ENCODE assay signal across 8 cellular contexts in genomic region chr2:86225581-86225980, GRCh38. TPM values are rescaled to one million over a fixed set of nuclear protein-coding genes. Genes with fewer than 3 reads are reported as not detected.
DNase-seq lines count a peak whose midpoint lies in the region; ATAC-seq, FAIRE-seq and TF ChIP-seq lines count a peak whose summit lies in the region.

No MANE protein-coding gene starts in this region.

- no peak for FAIRE-seq in frontal cortex (lab: Jason Lieb, UNC)

- H3K9me3 ChIP-seq in BE2C = no peaks in the 10 kb centered on the region

- ATAC-seq in GM18858 (IDR thresholded peaks at IDR 0.05; ENCODE audit: unreplicated experiment) (peak; percentile 66), HG03159 (IDR thresholded peaks at IDR 0.05; ENCODE audit: unreplicated experiment) (peak; percentile 67)

- no peak overlapping the region for H3K4me3 ChIP-seq in BE2C (ENCODE audit: low read depth, low read length)

- peak; percentile 28 to 37 for DNase-seq in activated CD4-positive, alpha-beta T cell treated with anti-CD3 and anti-CD28 coated beads, Interleukin-2, amount 50 U/mL, for 4 hours
- peak; percentile 45 to 76 for DNase-seq in frontal cortex (ENCODE audit: low spot score in 2 of 2)
- peak; percentile 38 to 43 for DNase-seq in stimulated activated CD4-positive, alpha-beta T cell treated with anti-CD3 and anti-CD28 coated beads, Interleukin-15, amount 100 ng/mL, for 48 hours (ENCODE audit: low read depth in 2 of 2)
- DNase-seq in AML-193 (lab: John Stamatoyannopoulos, UW) = no peak
- no peak for DNase-seq in effector CD8-positive, alpha-beta T cell (lab: John Stamatoyannopoulos, UW)
- DNase-seq in BE2C = no peak

- no peaks in the 10 kb centered on the region for H3K4me1 ChIP-seq in BE2C

- no peaks in the 10 kb centered on the region for H3K36me3 ChIP-seq in BE2C

- no peaks in the 10 kb centered on the region for H3K27me3 ChIP-seq in BE2C

- no peak for TF ChIP-seq CTCF in BE2C (IDR thresholded peaks at IDR 0.05; ENCODE audit: low read depth, low read length)

RNA-seq across cellular contexts. Expression of gene MRPL35, which starts 26.3 kb away (rescaled TPM):
- total RNA-seq in frontal cortex = 57.1 TPM
- 24.3 TPM for polyA plus RNA-seq in BE2C (2012; ENCODE audit: insufficient read depth, insufficient read length, low read depth)

RNA-seq across cellular contexts. Expression of gene IMMT, which starts 30.3 kb away (rescaled TPM):
- total RNA-seq in frontal cortex = 43.6 TPM
- polyA plus RNA-seq in BE2C (2012; ENCODE audit: insufficient read depth, insufficient read length, low read depth) = 48.0 TPM

Comparison
In these comparisons a context has a peak if more than half of its experiments do, and no peak if none do; other contexts are left out.
1. DNase-seq: peak in activated CD4-positive, alpha-beta T cell treated with anti-CD3 and anti-CD28 coated beads, Interleukin-2, amount 50 U/mL, for 4 hours (2 of 2), frontal cortex (2 of 2) and stimulated activated CD4-positive, alpha-beta T cell treated with anti-CD3 and anti-CD28 coated beads, Interleukin-15, amount 100 ng/mL, for 48 hours (2 of 2); none in AML-193 (0 of 2), effector CD8-positive, alpha-beta T cell (single experiment) and BE2C (single experiment).